In genomic region chr1:161313554-161314200, GRCh38 we compare ENCODE assay signal across 8 cellular contexts. TPM values are rescaled to one million over a fixed set of nuclear protein-coding genes. Genes with fewer than 3 reads are reported as not detected.
DNase-seq lines count a peak whose midpoint lies in the region; ATAC-seq and TF ChIP-seq lines count a peak whose summit lies in the region.

No MANE protein-coding gene starts in this region.

- H3K27me3 ChIP-seq in HAP-1 (ENCODE audit: low read depth) (no peaks in the 10 kb centered on the region), right atrium auricular region (no peaks in the 10 kb centered on the region), sigmoid colon (no peaks in the 10 kb centered on the region)

- peak overlapping the region; percentile 99 for H3K4me3 Mint-ChIP-seq in activated T-helper 1 cell treated with anti-CD3 and anti-CD28 coated beads, Interleukin-12 subunit alpha, Interleukin-12 subunit beta, Interleukin-2, Interleukin-4 antibody, amounts not matched to agents 30 ng/mL and 10 ng/mL and 1 ng/mL, durations not matched to agents 14 hours and 24 hours and 36 hours

- peaks cover 2% of the 10 kb centered on the region for H3K27me3 Mint-ChIP-seq in activated T-helper 1 cell treated with anti-CD3 and anti-CD28 coated beads, Interleukin-12 subunit alpha, Interleukin-12 subunit beta, Interleukin-2, Interleukin-4 antibody, amounts not matched to agents 30 ng/mL and 10 ng/mL and 1 ng/mL, durations not matched to agents 14 hours and 24 hours and 36 hours (ENCODE audit: insufficient read depth)

- no peak for TF ChIP-seq POLR2A in sigmoid colon (IDR thresholded peaks at IDR 0.05)

- H3K27ac Mint-ChIP-seq in activated T-helper 1 cell treated with anti-CD3 and anti-CD28 coated beads, Interleukin-12 subunit alpha, Interleukin-12 subunit beta, Interleukin-2, Interleukin-4 antibody, amounts not matched to agents 30 ng/mL and 10 ng/mL and 1 ng/mL, durations not matched to agents 14 hours and 24 hours and 36 hours, result peak overlapping the region; percentile 87

- ATAC-seq in HG03039 (IDR thresholded peaks at IDR 0.05; ENCODE audit: unreplicated experiment), result no peak

- H3K27ac ChIP-seq in right atrium auricular region (peak overlapping the region; percentile 95 to 96), sigmoid colon (peak overlapping the region; percentile 92 to 97 (median 93))

- no peaks in the 10 kb centered on the region for H3K9me3 Mint-ChIP-seq in activated T-helper 1 cell treated with anti-CD3 and anti-CD28 coated beads, Interleukin-12 subunit alpha, Interleukin-12 subunit beta, Interleukin-2, Interleukin-4 antibody, amounts not matched to agents 30 ng/mL and 10 ng/mL and 1 ng/mL, durations not matched to agents 14 hours and 24 hours and 36 hours

- H3K36me3 ChIP-seq in HAP-1 (replicated peaks) (peaks cover 3% of the 10 kb centered on the region), right atrium auricular region (no peaks in the 10 kb centered on the region), sigmoid colon (peaks cover 0 to 2% (median 0%) of the 10 kb centered on the region in 4 donors)

- peaks cover 28% of the 10 kb centered on the region for H3K4me1 Mint-ChIP-seq in activated T-helper 1 cell treated with anti-CD3 and anti-CD28 coated beads, Interleukin-12 subunit alpha, Interleukin-12 subunit beta, Interleukin-2, Interleukin-4 antibody, amounts not matched to agents 30 ng/mL and 10 ng/mL and 1 ng/mL, durations not matched to agents 14 hours and 24 hours and 36 hours (ENCODE audit: low read depth)

- 12 to 35% methylated on average over 28 of the region's 28 CpGs for WGBS in sigmoid colon, 2 donors

- intact Hi-C loops in activated T-helper 1 cell treated with anti-CD3 and anti-CD28 coated beads, Interleukin-12 subunit alpha, Interleukin-12 subunit beta, Interleukin-2, Interleukin-4 antibody, amounts not matched to agents 30 ng/mL and 10 ng/mL and 1 ng/mL, durations not matched to agents 14 hours and 24 hours and 36 hours (cut with micrococcal nuclease), result loop anchor here (1.0 to 2.0 kb wide), 5 partner anchors 7 to 111 kb away; partner anchors contain the start of gene NDUFS2
- intact Hi-C loops in sigmoid colon (cut with DNase I), result loop anchor here (5.0 kb wide), 1 partner anchor 69 kb away; no protein-coding TSS in a partner anchor

- H3K4me3 ChIP-seq in AG09309 (ENCODE audit: control insufficient read depth, low read depth, low read length) (peak overlapping the region; percentile 99), HAP-1 (peak overlapping the region; percentile 91), right atrium auricular region (peak overlapping the region; percentile 74 to 85), sigmoid colon (peak overlapping the region; percentile 80 to 91 (median 86))

- in situ Hi-C loops in HAP-1 (cut with MboI; ENCODE audit: low sequenced_read_pairs), result no loop called here

- peak in 1 of 4 donors; percentile 24 for TF ChIP-seq EP300 in sigmoid colon (IDR thresholded peaks at IDR 0.05)

- H3K9me3 ChIP-seq in HAP-1 (no peaks in the 10 kb centered on the region), right atrium auricular region (no peaks in the 10 kb centered on the region), sigmoid colon (no peaks in the 10 kb centered on the region)

- no peak for TF ChIP-seq CTCF in AG09309 (IDR thresholded peaks at IDR 0.05; ENCODE audit: control insufficient read depth, insufficient read depth, low read depth, low read length, missing control alignments)
- no peak for TF ChIP-seq CTCF in right atrium auricular region (IDR thresholded peaks at IDR 0.05)
- no peak for TF ChIP-seq CTCF in sigmoid colon (IDR thresholded peaks at IDR 0.05)

- DNase-seq in AG09309 (ENCODE audit: low read depth) (no peak), HAP-1 (ENCODE audit: low spot score in 2 of 2) (peak in 1 of 2 experiments; percentile 15), right atrium auricular region (ENCODE audit: low spot score) (no peak), sigmoid colon (no peak), islet precursor cell (no peak), NCI-H510A treated with DMSO at 0.1 percent for 48 hours (lab: John Stamatoyannopoulos, UW) (no peak)
- DNase-seq in activated T-helper 1 cell treated with anti-CD3 and anti-CD28 coated beads, Interleukin-12 subunit alpha, Interleukin-12 subunit beta, Interleukin-2, Interleukin-4 antibody, amounts not matched to agents 30 ng/mL and 10 ng/mL and 1 ng/mL, durations not matched to agents 14 hours and 24 hours and 36 hours (ENCODE audit: low spot score), result no peak

- H3K4me1 ChIP-seq in HAP-1 (peaks cover 28% of the 10 kb centered on the region), right atrium auricular region (peaks cover 0 to 23% of the 10 kb centered on the region in 2 donors), sigmoid colon (peaks cover 0 to 18% (median 16%) of the 10 kb centered on the region in 4 donors)

- peaks cover 2% of the 10 kb centered on the region for H3K36me3 Mint-ChIP-seq in activated T-helper 1 cell treated with anti-CD3 and anti-CD28 coated beads, Interleukin-12 subunit alpha, Interleukin-12 subunit beta, Interleukin-2, Interleukin-4 antibody, amounts not matched to agents 30 ng/mL and 10 ng/mL and 1 ng/mL, durations not matched to agents 14 hours and 24 hours and 36 hours (ENCODE audit: low read depth)

RNA-seq across cellular contexts. Expression of gene SDHC, which starts 0.5 kb away (rescaled TPM):
- 157 and 162 TPM in 2 replicates for total RNA-seq in activated T-helper 1 cell treated with anti-CD3 and anti-CD28 coated beads, Interleukin-12 subunit alpha, Interleukin-12 subunit beta, Interleukin-2, Interleukin-4 antibody, amounts not matched to agents 30 ng/mL and 10 ng/mL and 1 ng/mL, durations not matched to agents 14 hours and 24 hours and 36 hours
- total RNA-seq in right atrium auricular region (100 to 1,000 TPM in 1 of 2 donors, 10 to 100 TPM in 1; 37.8 to 151 TPM), sigmoid colon (10 to 100 TPM; 21.2 to 83.5 (median 38.1) TPM)
- polyA plus RNA-seq in sigmoid colon, result 100 to 1,000 TPM; 221 to 371 (median 234) TPM

RNA-seq across cellular contexts. Expression of gene MPZ, which starts 3.9 kb away (rescaled TPM):
- 3.0 and 4.0 TPM in 2 replicates for total RNA-seq in activated T-helper 1 cell treated with anti-CD3 and anti-CD28 coated beads, Interleukin-12 subunit alpha, Interleukin-12 subunit beta, Interleukin-2, Interleukin-4 antibody, amounts not matched to agents 30 ng/mL and 10 ng/mL and 1 ng/mL, durations not matched to agents 14 hours and 24 hours and 36 hours
- total RNA-seq in right atrium auricular region (1 to 10 TPM; 1.7 to 5.1 TPM), sigmoid colon (1 to 10 TPM; 3.1 to 10.0 (median 6.0) TPM)
- 1 to 10 TPM; 1.2 to 4.1 (median 3.0) TPM for polyA plus RNA-seq in sigmoid colon

RNA-seq across cellular contexts. Expression of gene CFAP126, which starts 54.0 kb away (rescaled TPM):
- not detected in 2 replicates for total RNA-seq in activated T-helper 1 cell treated with anti-CD3 and anti-CD28 coated beads, Interleukin-12 subunit alpha, Interleukin-12 subunit beta, Interleukin-2, Interleukin-4 antibody, amounts not matched to agents 30 ng/mL and 10 ng/mL and 1 ng/mL, durations not matched to agents 14 hours and 24 hours and 36 hours
- total RNA-seq in right atrium auricular region, result not detected
- total RNA-seq in sigmoid colon, result not detected
- not detected for polyA plus RNA-seq in sigmoid colon

RNA-seq across cellular contexts. Expression of gene PCP4L1, which starts 55.1 kb away (rescaled TPM):
- 0.20 TPM in 1 of 2 replicates, not detected in the other for total RNA-seq in activated T-helper 1 cell treated with anti-CD3 and anti-CD28 coated beads, Interleukin-12 subunit alpha, Interleukin-12 subunit beta, Interleukin-2, Interleukin-4 antibody, amounts not matched to agents 30 ng/mL and 10 ng/mL and 1 ng/mL, durations not matched to agents 14 hours and 24 hours and 36 hours
- under 1 TPM in 1 of 2 donors, not detected in 1; 0.59 TPM for total RNA-seq in right atrium auricular region
- total RNA-seq in sigmoid colon, result 10 to 100 TPM in 1 of 4 donors, 1 to 10 TPM in 2, under 1 TPM in 1; 0.71 to 15.2 (median 3.7) TPM
- polyA plus RNA-seq in sigmoid colon, result 1 to 10 TPM in 1 of 3 donors, not detected in 2; 2.3 TPM
